In the genomic region with DNA sequence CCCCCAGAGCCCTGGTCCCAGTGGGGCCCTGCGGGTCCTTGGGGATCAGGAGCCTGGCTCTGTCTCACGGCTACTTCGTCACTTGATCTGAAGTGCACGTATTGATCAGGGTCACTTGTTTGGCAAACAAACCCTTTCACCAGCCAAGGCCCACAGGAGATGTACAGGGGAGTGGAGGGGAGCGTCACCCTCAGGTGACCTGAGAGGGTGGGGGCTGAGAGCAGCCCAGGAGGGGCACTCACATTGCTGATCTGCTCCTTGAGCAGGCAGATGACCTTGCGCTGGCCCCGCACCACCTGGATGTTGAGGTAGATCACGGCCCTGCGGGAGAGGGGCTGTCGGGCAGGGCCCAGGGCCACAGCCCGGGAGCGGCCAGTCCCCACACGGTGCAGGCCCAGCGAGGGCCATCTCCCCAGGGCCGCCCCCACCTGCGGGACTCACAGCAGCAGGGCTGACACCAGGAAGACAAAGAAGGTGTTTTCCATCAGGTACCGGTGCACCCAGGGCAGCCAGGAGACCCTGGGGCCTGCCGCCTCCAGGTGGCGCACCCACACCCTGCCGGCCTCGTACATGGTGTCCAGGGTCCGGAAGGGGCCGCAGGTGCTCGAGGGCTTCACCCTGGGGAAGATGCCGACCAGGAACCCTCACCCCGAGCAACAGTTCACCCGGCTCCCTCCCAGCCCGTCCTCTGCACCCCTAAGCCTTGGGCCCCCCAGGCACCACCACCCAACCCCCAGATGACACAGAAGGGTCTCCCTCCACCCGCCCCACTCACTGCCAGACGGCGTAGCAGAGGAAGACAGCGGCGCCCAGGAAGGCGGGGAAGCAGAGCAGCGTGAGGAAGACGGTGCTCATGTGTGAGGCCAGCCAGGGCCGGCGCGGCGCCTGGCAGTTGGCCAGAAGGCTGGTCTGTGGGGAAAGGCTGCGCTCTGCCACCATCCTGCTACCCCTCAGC, we compare ENCODE assay signal across 9 cellular contexts. TPM values are rescaled to one million over a fixed set of nuclear protein-coding genes. Genes with fewer than 3 reads are reported as not detected.
DNase-seq lines count a peak whose midpoint lies in the region; ATAC-seq and TF ChIP-seq lines count a peak whose summit lies in the region.
"Had no signal": no experiment of that assay in that cellular context is flagged by ENCODE, and none has a peak within 500 bp of the region (broad histone marks: within the 10 kb centered on the region; RNA-seq: fewer than 3 reads in every experiment).

No MANE protein-coding gene starts in this region.

- no peak overlapping the region for H3K27ac ChIP-seq in DND-41 (ENCODE audit: low read length)
- H3K27ac ChIP-seq in body of pancreas, result peak overlapping the region in 1 of 4 donors; percentile 13

- TF ChIP-seq POLR2A in body of pancreas (IDR thresholded peaks at IDR 0.05), result no peak

- no peak overlapping the region for H3K4me3 Mint-ChIP-seq in mesothelial cell of epicardium

- H3K4me3 ChIP-seq in DND-41 (ENCODE audit: low read depth in 1 of 2, low read length in 2 of 2), result no peak overlapping the region
- H3K4me3 ChIP-seq in body of pancreas, result no peak overlapping the region
- no peak overlapping the region for H3K4me3 ChIP-seq in mucosa of descending colon

- H3K4me1 Mint-ChIP-seq in mesothelial cell of epicardium, result no peaks in the 10 kb centered on the region

- H3K36me3 ChIP-seq in DND-41 (ENCODE audit: insufficient read depth, low read length), result peaks cover 1% of the 10 kb centered on the region; the same call in 1 of the 2 replicates
- H3K36me3 ChIP-seq in body of pancreas (replicated peaks in 1 of 2; ENCODE audit: insufficient read depth in 1 of 2, low read depth in 2 of 2), result peaks cover 0 to under 1% of the 10 kb centered on the region in 2 donors
- no peaks in the 10 kb centered on the region for H3K36me3 ChIP-seq in mucosa of descending colon (ENCODE audit: low read depth)

- peaks cover 19% of the 10 kb centered on the region for H3K4me1 ChIP-seq in DND-41 (ENCODE audit: insufficient read depth, low read length)
- peaks cover 20% of the 10 kb centered on the region for H3K4me1 ChIP-seq in body of pancreas
- H3K4me1 ChIP-seq in mucosa of descending colon (ENCODE audit: low read depth), result peaks cover 13% of the 10 kb centered on the region

- no peaks in the 10 kb centered on the region for H4K20me1 ChIP-seq in DND-41 (ENCODE audit: insufficient read depth, low read length)

- H2AFZ ChIP-seq in DND-41 (ENCODE audit: low read depth, low read length), result no peak overlapping the region

- H3K27me3 Mint-ChIP-seq in mesothelial cell of epicardium (ENCODE audit: low read depth), result no peaks in the 10 kb centered on the region

- no peak for ATAC-seq in DND-41 (ENCODE audit: insufficient read depth, low read depth)
- peak; percentile 63 for ATAC-seq in body of pancreas
- peak; percentile 50 for ATAC-seq in mucosa of descending colon
- ATAC-seq in HG03354 (IDR thresholded peaks at IDR 0.05; ENCODE audit: poor library complexity, severe bottlenecking, unreplicated experiment), result no peak

- H3K9me3 Mint-ChIP-seq in mesothelial cell of epicardium, result no peaks in the 10 kb centered on the region

- no peak overlapping the region for H3K27ac Mint-ChIP-seq in mesothelial cell of epicardium

- no peak overlapping the region for H3K4me2 ChIP-seq in DND-41 (ENCODE audit: insufficient read depth, low read length)

- peak; percentile 58 for TF ChIP-seq CTCF in DND-41 (IDR thresholded peaks at IDR 0.05; ENCODE audit: borderline replicate concordance, extremely low read depth, low read length, poor library complexity, severe bottlenecking)
- peak; percentile 61 to 77 (median 68) for TF ChIP-seq CTCF in body of pancreas (IDR thresholded peaks at IDR 0.05)
- TF ChIP-seq CTCF in mucosa of descending colon (IDR thresholded peaks at IDR 0.05), result peak; percentile 18
- TF ChIP-seq CTCF in mesothelial cell of epicardium (IDR thresholded peaks at IDR 0.05; ENCODE audit: unreplicated experiment), result no peak

- intact Hi-C loops in body of pancreas (cut with DNase I) (loop anchor here (10.0 kb wide), 2 partner anchors 47 to 307 kb away; a partner anchor contains a TSS), mucosa of descending colon (cut with DNase I, micrococcal nuclease) (no loop called here)

- H3K9ac ChIP-seq in DND-41 (ENCODE audit: low read depth, low read length), result no peak overlapping the region

- no peak for DNase-seq in DND-41
- DNase-seq in NCI-H146 (lab: John Stamatoyannopoulos, UW), result peak; percentile 85
- peak; percentile 59 to 74 (median 64) for DNase-seq in body of pancreas
- DNase-seq in mucosa of descending colon, result peak; percentile 64 to 74 (median 72)
- DNase-seq in GM19238 (ENCODE audit: insufficient read length, low spot score), result no peak
- DNase-seq in mesothelial cell of epicardium (ENCODE audit: low spot score in 2 of 2, unreplicated experiment in 2 of 2), result no peak
- DNase-seq in NK-92 (lab: John Stamatoyannopoulos, UW; ENCODE audit: unreplicated experiment), result no peak

- H3K9me3 ChIP-seq in DND-41 (ENCODE audit: insufficient read depth, low read length, severe bottlenecking) (no peaks in the 10 kb centered on the region), body of pancreas (no peaks in the 10 kb centered on the region), mucosa of descending colon (no peaks in the 10 kb centered on the region)

- H3K79me2 ChIP-seq in DND-41 (ENCODE audit: insufficient read depth, low read length), result no peaks in the 10 kb centered on the region

- WGBS in body of pancreas, 2 donors, result 21 to 29% methylated on average over 9 to 38 of the region's 41 CpGs

- no peaks in the 10 kb centered on the region for H3K27me3 ChIP-seq in DND-41 (ENCODE audit: insufficient read depth, low read length, poor library complexity)
- no peaks in the 10 kb centered on the region for H3K27me3 ChIP-seq in body of pancreas

- peaks cover 5% of the 10 kb centered on the region for H3K36me3 Mint-ChIP-seq in mesothelial cell of epicardium

RNA-seq across cellular contexts. Expression of a gene that starts 11.3 kb away (rescaled TPM):
- 10 to 100 TPM; 21.0 to 32.3 TPM for total RNA-seq in body of pancreas
- total RNA-seq in mucosa of descending colon, result 100 to 1,000 TPM in 2 of 3 donors, 10 to 100 TPM in 1; 53.8 to 108 (median 105) TPM
- total RNA-seq in mesothelial cell of epicardium, result 85.5 to 96.8 TPM (median 86.4 TPM) in 3 replicates

RNA-seq across cellular contexts. Expression of a gene that starts 13.3 kb away (rescaled TPM):
- total RNA-seq in body of pancreas (1 to 10 TPM; 1.6 to 3.3 TPM), mucosa of descending colon (10 to 100 TPM in 1 of 3 donors, 1 to 10 TPM in 2; 6.0 to 11.4 (median 8.5) TPM), mesothelial cell of epicardium (0.60 to 1.2 TPM (median 1.1 TPM) in 3 replicates)

RNA-seq across cellular contexts. Expression of a gene that starts 28.9 kb away (rescaled TPM):
- not detected for total RNA-seq in body of pancreas
- total RNA-seq in mucosa of descending colon, result not detected
- 0.16 TPM in 1 of 3 replicates, not detected in the others for total RNA-seq in mesothelial cell of epicardium
- total RNA-seq: NCI-H460 had no signal

RNA-seq across cellular contexts. Expression of a gene that starts 51.1 kb away (rescaled TPM):
- total RNA-seq in body of pancreas (10 to 100 TPM; 68.6 to 86.4 TPM), mucosa of descending colon (100 to 1,000 TPM in 2 of 3 donors, 10 to 100 TPM in 1; 90.4 to 202 (median 196) TPM), mesothelial cell of epicardium (47.7 to 52.7 TPM (median 52.0 TPM) in 3 replicates)

Comparison
In these comparisons a context has a peak if more than half of its experiments do, and no peak if none do; other contexts are left out.
1. ATAC-seq: peak in body of pancreas (single experiment) and mucosa of descending colon (single experiment); none in DND-41 (single experiment) and HG03354 (single experiment).
2. DNase-seq: peak in NCI-H146 (single experiment), body of pancreas (4 of 4) and mucosa of descending colon (3 of 3); none in DND-41 (single experiment), GM19238 (single experiment), mesothelial cell of epicardium (0 of 2) and NK-92 (single experiment).